In genomic region chr20:58606184-58606583, GRCh38 we compare ENCODE assay signal across 25 cellular contexts.
"Had no signal": no experiment of that assay in that cellular context is flagged by ENCODE, and none has a peak within 500 bp of the region (broad histone marks: within the 10 kb centered on the region; RNA-seq: fewer than 3 reads in every experiment).

No MANE protein-coding gene starts in this region.

- H2AFZ ChIP-seq: hepatocyte had no signal

- H3K27me3 ChIP-seq: colonic mucosa, heart left ventricle, hepatocyte had no signal

- H3K36me3 ChIP-seq: colonic mucosa, esophagus squamous epithelium, gastrocnemius medialis, heart left ventricle, left lung, lower lobe of right lung had no signal

- H3K4me3 ChIP-seq: colonic mucosa, esophagus squamous epithelium, gastrocnemius medialis, heart left ventricle, hepatocyte, left lung, lower lobe of right lung had no signal

- H3K27ac Mint-ChIP-seq: dendritic cell treated with granulocyte-macrophage colony-stimulating factor and Interleukin-4, amounts not matched to agents 40 ng/mL and 50 ng/mL, for 4 days; effector memory CD8-positive, alpha-beta T cell; endodermal cell; mesothelial cell of epicardium had no signal

- H3K36me3 Mint-ChIP-seq: mesothelial cell of epicardium had no signal

- H3K9me3 ChIP-seq: colonic mucosa, esophagus squamous epithelium, gastrocnemius medialis, left lung, lower lobe of right lung had no signal

- H3K4me1 ChIP-seq: colonic mucosa, gastrocnemius medialis, left lung, lower lobe of right lung had no signal

- H3K27me3 Mint-ChIP-seq: dendritic cell treated with granulocyte-macrophage colony-stimulating factor and Interleukin-4, amounts not matched to agents 40 ng/mL and 50 ng/mL, for 4 days had no signal

- H3K4me3 Mint-ChIP-seq: dendritic cell treated with granulocyte-macrophage colony-stimulating factor and Interleukin-4, amounts not matched to agents 40 ng/mL and 50 ng/mL, for 4 days; effector memory CD8-positive, alpha-beta T cell; endodermal cell; mesothelial cell of epicardium had no signal

- H3K9me3 Mint-ChIP-seq: dendritic cell treated with granulocyte-macrophage colony-stimulating factor and Interleukin-4, amounts not matched to agents 40 ng/mL and 50 ng/mL, for 4 days; effector memory CD8-positive, alpha-beta T cell; endodermal cell; mesothelial cell of epicardium had no signal

- ATAC-seq: effector memory CD8-positive, alpha-beta T cell; esophagus mucosa; gastrocnemius medialis; heart left ventricle; left cardiac atrium; left lung; left ventricle myocardium superior; lower lobe of right lung had no signal

- H3K4me2 ChIP-seq: hepatocyte had no signal

- FAIRE-seq: endometrium, islet of Langerhans, keratinocyte had no signal

- H3K27ac ChIP-seq: colonic mucosa, epithelial cell of prostate, esophagus squamous epithelium, gastrocnemius medialis, heart left ventricle, hepatocyte, left lung, lower lobe of right lung had no signal

- DNase-seq: colonic mucosa; cortex of kidney; effector CD8-positive, alpha-beta T cell; effector memory CD8-positive, alpha-beta T cell; endodermal cell; erythroblast; esophagus squamous epithelium; foreskin fibroblast; foreskin melanocyte; gastrocnemius medialis; hypothalamus; left cardiac atrium; left lung; left ventricle myocardium superior; lower lobe of right lung; mesenchymal stem cell had no signal

- H3K79me2 ChIP-seq: hepatocyte had no signal
